Comparison of ENCODE assay signal across 8 cellular contexts in the genomic region with DNA sequence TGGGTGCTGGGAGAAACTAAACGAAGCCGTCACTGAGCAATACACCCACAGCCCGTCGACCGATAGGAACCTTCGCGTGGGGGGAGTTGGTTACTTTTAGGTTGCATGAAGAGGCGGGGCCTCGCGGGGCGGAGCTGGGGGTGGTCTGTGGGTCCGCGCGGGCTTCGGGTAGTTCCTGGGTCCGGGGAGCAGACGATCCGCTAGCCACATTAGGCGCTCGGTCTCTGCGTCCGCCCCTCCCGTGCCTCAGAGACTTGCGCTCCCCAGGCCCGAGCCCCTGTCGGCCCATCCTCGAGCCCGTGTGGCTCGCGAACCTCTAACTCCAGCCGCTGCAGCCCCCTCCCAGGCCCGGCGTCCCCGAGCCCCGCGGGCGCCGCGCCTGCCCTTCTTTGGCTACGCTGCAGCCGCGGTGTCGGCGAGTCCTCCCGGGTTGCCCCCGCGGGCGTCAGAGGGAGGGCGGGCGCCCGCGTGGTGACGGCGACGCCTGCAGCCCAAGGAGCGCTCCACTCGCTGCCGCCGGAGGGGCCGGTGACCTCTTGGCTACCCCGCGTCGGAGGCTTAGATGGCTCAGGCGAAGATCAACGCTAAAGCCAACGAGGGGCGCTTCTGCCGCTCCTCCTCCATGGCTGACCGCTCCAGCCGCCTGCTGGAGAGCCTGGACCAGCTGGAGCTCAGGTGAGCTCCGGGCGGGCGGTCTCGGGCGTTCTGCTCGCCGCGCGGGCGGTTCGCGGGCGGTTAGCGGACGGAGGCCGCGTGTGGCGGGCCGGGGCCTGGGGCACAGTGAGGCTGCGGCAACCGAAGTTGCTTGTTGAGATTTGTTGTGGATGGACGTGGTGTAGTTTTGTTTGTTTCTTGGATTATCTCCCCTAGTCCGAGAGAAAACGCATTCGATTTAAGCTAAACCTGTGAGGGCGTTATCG. TPM values are rescaled to one million over a fixed set of nuclear protein-coding genes. Genes with fewer than 3 reads are reported as not detected.
DNase-seq lines count a peak whose midpoint lies in the region; ATAC-seq and TF ChIP-seq lines count a peak whose summit lies in the region.

A gene (plus strand): TSS at position 191 of the 920 bp plus-strand sequence. CDS start 372 bp downstream, at position 563.

- peak within 1 kb of the TSS; percentile 97 for H3K9ac ChIP-seq in IMR-90 (ENCODE audit: low read depth, low read length)

- H2BK5ac ChIP-seq in IMR-90 (ENCODE audit: low read depth, low read length, poor library complexity, severe bottlenecking): peak within 1 kb of the TSS; percentile 94

- H3K56ac ChIP-seq in IMR-90 (ENCODE audit: extremely low read depth, insufficient read depth, low read length): peak within 1 kb of the TSS; percentile 96

- H3K27ac ChIP-seq in IMR-90 (ENCODE audit: insufficient read depth, low read length) (peak within 1 kb of the TSS; percentile 98), esophagus muscularis mucosa (replicated peaks in 1 of 4) (peak within 1 kb of the TSS; percentile 90 to 96 (median 96))

- H3K4ac ChIP-seq in IMR-90 (ENCODE audit: low read depth, low read length): peak within 1 kb of the TSS; percentile 86

- H3K4me1 Mint-ChIP-seq in activated T-cell treated with anti-CD3 and anti-CD28 coated beads, Interleukin-2, amount 50 U/mL, for 4 hours (ENCODE audit: low read depth): peaks cover 33% of the 10 kb centered on the region

- H3K18ac ChIP-seq in IMR-90 (ENCODE audit: low read depth, low read length): peak within 1 kb of the TSS; percentile 95

- H3K4me1 ChIP-seq in IMR-90 (ENCODE audit: control insufficient read depth, insufficient read depth, low read length) (peaks cover 9% of the 10 kb centered on the region), esophagus muscularis mucosa (peaks cover 15 to 45% (median 40%) of the 10 kb centered on the region in 4 donors)

- peak within 1 kb of the TSS; percentile 69; the same call in 2 of the 3 replicates for H2BK15ac ChIP-seq in IMR-90 (ENCODE audit: low read depth, low read length)

- dilution Hi-C loops in IMR-90 (cut with HindIII; ENCODE audit: low sequenced_read_pairs, unreplicated experiment): no loop called here

- H3K23ac ChIP-seq in IMR-90 (ENCODE audit: low read depth, low read length): peak within 1 kb of the TSS; percentile 98

- peak; percentile 93 for DNase-seq in DMS53 (lab: John Stamatoyannopoulos, UW)
- DNase-seq in IMR-90: peak; percentile 90
- DNase-seq in activated T-cell treated with anti-CD3 and anti-CD28 coated beads, Interleukin-2, amount 50 U/mL, for 4 hours: peak; percentile 82
- DNase-seq in esophagus muscularis mucosa (ENCODE audit: extremely low spot score): peak; percentile 98
- peak; percentile 95 for DNase-seq in myocyte (ENCODE audit: low read depth)
- DNase-seq in stimulated activated CD8-positive, alpha-beta memory T cell treated with anti-CD3 and anti-CD28 coated beads, Interleukin-7, amount 100 ng/mL, for 4 hours (ENCODE audit: low read depth in 2 of 2): peak; percentile 87

- H3K36me3 Mint-ChIP-seq in activated T-cell treated with anti-CD3 and anti-CD28 coated beads, Interleukin-2, amount 50 U/mL, for 4 hours (ENCODE audit: insufficient read depth): peaks cover 4% of the 10 kb centered on the region

- TF ChIP-seq POLR2A in IMR-90 (IDR thresholded peaks at IDR 0.05; ENCODE audit: low read depth, low read length): peak; percentile 85
- peak; percentile 15 for TF ChIP-seq POLR2A in esophagus muscularis mucosa (IDR thresholded peaks at IDR 0.05; ENCODE audit: low read depth)

- H3K9me3 Mint-ChIP-seq in activated T-cell treated with anti-CD3 and anti-CD28 coated beads, Interleukin-2, amount 50 U/mL, for 4 hours: no peaks in the 10 kb centered on the region

- H2AK9ac ChIP-seq in IMR-90 (replicated peaks; ENCODE audit: low read depth, low read length, poor library complexity): peak within 1 kb of the TSS; percentile 95

- H3K27me3 ChIP-seq in IMR-90 (ENCODE audit: control insufficient read depth, insufficient read depth, low read length) (no peaks in the 10 kb centered on the region), esophagus muscularis mucosa (no peaks in the 10 kb centered on the region)

- H2AK5ac ChIP-seq in IMR-90 (ENCODE audit: low read depth, low read length): peak within 1 kb of the TSS; percentile 92

- POLR2A ChIA-PET in IMR-90 (lab: Charles Lee; ENCODE audit: unreplicated experiment): interaction anchor here (1.3 kb wide), 1 partner anchor 10 kb away, joined by 5 read pairs; no protein-coding TSS in a partner anchor

- H3K4me3 Mint-ChIP-seq in activated T-cell treated with anti-CD3 and anti-CD28 coated beads, Interleukin-2, amount 50 U/mL, for 4 hours: peak within 1 kb of the TSS; percentile 91

- 0% methylated on average over 54 of the region's 97 CpGs; no CpG with 5 or more reads in 1 of the 2 experiments for WGBS in IMR-90 (ENCODE audit: extremely low coverage in 2 of 2, insufficient read length in 1 of 2), 2 experiments
- under 1% methylated on average over 52 of the region's 97 CpGs for WGBS in esophagus muscularis mucosa

- no peak for TF ChIP-seq EP300 in esophagus muscularis mucosa (IDR thresholded peaks at IDR 0.05)

- peaks cover 16% of the 10 kb centered on the region for H4K20me1 ChIP-seq in IMR-90 (ENCODE audit: insufficient read depth, low read length)

- H2BK120ac ChIP-seq in IMR-90 (ENCODE audit: low read depth, low read length): peak within 1 kb of the TSS; percentile 69

- peak within 1 kb of the TSS; percentile 50 for H2BK20ac ChIP-seq in IMR-90 (ENCODE audit: low read depth, low read length)

- H3K9me3 ChIP-seq in IMR-90 (ENCODE audit: control insufficient read depth, insufficient read depth, low read length): no peaks in the 10 kb centered on the region
- no peaks in the 10 kb centered on the region for H3K9me3 ChIP-seq in esophagus muscularis mucosa

- peak within 1 kb of the TSS; percentile 94 for H3K4me2 ChIP-seq in IMR-90 (ENCODE audit: low read depth, low read length)

- peak within 1 kb of the TSS; percentile 79 for H4K5ac ChIP-seq in IMR-90 (ENCODE audit: low read depth, low read length)

- TF ChIP-seq RAD21 in IMR-90 (IDR thresholded peaks at IDR 0.05; ENCODE audit: low read length): no peak

- peak within 1 kb of the TSS; percentile 63 to 97 for H4K8ac ChIP-seq in IMR-90 (ENCODE audit: low read depth in 2 of 2, low read length in 2 of 2)

- no TSS peak for BruUV-seq in IMR-90 (replicated peaks; lab: Mats Ljungman, UMichigan)

- peak; percentile 92 for ATAC-seq in GM21528 (IDR thresholded peaks at IDR 0.05; ENCODE audit: low FRiP score, unreplicated experiment)
- peak; percentile 89 for ATAC-seq in IMR-90 (ENCODE audit: low read depth)
- peak; percentile 89 to 90 for ATAC-seq in activated T-cell treated with anti-CD3 and anti-CD28 coated beads, Interleukin-2, amount 50 U/mL, for 4 hours

- H3K4me3 ChIP-seq in IMR-90 (ENCODE audit: insufficient read depth, low read depth, low read length): peak within 1 kb of the TSS; percentile 97
- H3K4me3 ChIP-seq in esophagus muscularis mucosa: peak within 1 kb of the TSS; percentile 81 to 92 (median 86)

- intact Hi-C loops in IMR-90 (cut with micrococcal nuclease) (loop anchor here (1.0 to 5.0 kb wide), 5 partner anchors 80 to 270 kb away; a partner anchor contains a TSS), esophagus muscularis mucosa (cut with DNase I) (loop anchor here (5.0 to 10.0 kb wide), 4 partner anchors 50 to 278 kb away; a partner anchor contains a TSS)

- peaks cover 0 to 28% of the 10 kb centered on the region in 2 experiments; a peak in 3 of 4 replicates for H3K79me1 ChIP-seq in IMR-90 (ENCODE audit: low read depth in 1 of 2, low read length in 2 of 2)

- no peaks in the 10 kb centered on the region for H3K27me3 Mint-ChIP-seq in activated T-cell treated with anti-CD3 and anti-CD28 coated beads, Interleukin-2, amount 50 U/mL, for 4 hours (ENCODE audit: low read depth)

- CTCF ChIA-PET in IMR-90 (lab: Yijun Ruan, JAX): no interaction called here

- in situ Hi-C loops in IMR-90 (cut with MboI; ENCODE audit: low sequenced_read_pairs): no loop called here

- peaks cover 13% of the 10 kb centered on the region for H3K36me3 ChIP-seq in IMR-90 (ENCODE audit: control insufficient read depth, insufficient read depth, low read length)
- peaks cover 0 to 4% (median 1%) of the 10 kb centered on the region in 4 donors for H3K36me3 ChIP-seq in esophagus muscularis mucosa

- peak within 1 kb of the TSS; percentile 81 for H4K91ac ChIP-seq in IMR-90 (ENCODE audit: insufficient read depth, low read depth, low read length)

- TF ChIP-seq CTCF in IMR-90 (conservative IDR thresholded peaks at IDR 0.05; ENCODE audit: low read depth, low read length) (no peak), esophagus muscularis mucosa (IDR thresholded peaks at IDR 0.05) (peak; percentile 26 to 39 (median 35))

- peaks cover 5% of the 10 kb centered on the region for H3K9me1 ChIP-seq in IMR-90 (ENCODE audit: insufficient read depth, low read length)

- H3K14ac ChIP-seq in IMR-90 (replicated peaks; ENCODE audit: low read depth, low read length): peak within 1 kb of the TSS; percentile 94

- peak within 1 kb of the TSS; percentile 93 for H2AFZ ChIP-seq in IMR-90 (replicated peaks; ENCODE audit: low read length, poor library complexity)

TF ChIP-seq in IMR-90, 13 proteins besides CTCF, POLR2A, EP300 and RAD21 (continues in another document):
- TF ChIP-seq MAZ (IDR thresholded peaks at IDR 0.05; ENCODE audit: borderline replicate concordance, low read depth, low read length) (peak; percentile 61; the same call in 1 of the 2 replicates), BHLHE40 (IDR thresholded peaks at IDR 0.05; ENCODE audit: low read depth, low read length) (peak; percentile 90)

TF ChIP-seq in PFSK-1, 5 proteins besides CTCF, POLR2A, EP300 and RAD21 (continues in another document):
- peak; percentile 59 for TF ChIP-seq FOXP2 (optimal IDR thresholded peaks at IDR 0.05; ENCODE audit: borderline replicate concordance, extremely low read depth, extremely low read length, insufficient read depth)

RNA-seq across cellular contexts. Expression of the gene that starts here (rescaled TPM):
- 10.0 and 19.2 TPM in 2 replicates for total RNA-seq in IMR-90 (2012; rRNA removed)
- 6.7 and 8.1 TPM in 2 replicates for polyA plus RNA-seq in IMR-90 (2012; rRNA removed)
- 2.7 and 3.0 TPM in 2 replicates for polyA plus RNA-seq in IMR-90 (2012; cell fraction: cytosol; rRNA removed)
- polyA plus RNA-seq in IMR-90 (2012; cell fraction: nucleus; rRNA removed; ENCODE audit: low replicate concordance): 1.2 and 4.9 TPM in 2 replicates
- polyA plus RNA-seq in PFSK-1 (2012; ENCODE audit: insufficient read length, low read depth): 5.4 TPM
- total RNA-seq in activated T-cell treated with anti-CD3 and anti-CD28 coated beads, Interleukin-2, amount 50 U/mL, for 4 hours: 1 to 10 TPM; 6.3 to 7.2 (median 6.9) TPM
- 10 to 100 TPM; 29.0 to 42.8 (median 39.6) TPM for total RNA-seq in esophagus muscularis mucosa
- 39.5 and 50.5 TPM in 2 replicates for total RNA-seq in myocyte
- polyA plus RNA-seq in myocyte (2012): 7.4 TPM

Comparison
In these comparisons a context has a peak if more than half of its experiments do, and no peak if none do; other contexts are left out.
1. Peak in every context shown above with its lines: DNase-seq, ATAC-seq, H3K4me3 ChIP-seq and H3K27ac ChIP-seq.